8 cellular contexts compared by ENCODE assay signal in genomic region chr15:75640483-75641175, GRCh38. TPM values are rescaled to one million over a fixed set of nuclear protein-coding genes. Genes with fewer than 3 reads are reported as not detected.
DNase-seq lines count a peak whose midpoint lies in the region; ATAC-seq, FAIRE-seq and TF ChIP-seq lines count a peak whose summit lies in the region.

No MANE protein-coding gene starts in this region.

- H3K27me3 Mint-ChIP-seq in T-cell (no peaks in the 10 kb centered on the region), MCF 10A (ENCODE audit: insufficient read depth, unreplicated experiment) (no peaks in the 10 kb centered on the region)

- no peaks in the 10 kb centered on the region for H3K9me3 Mint-ChIP-seq in T-cell
- H3K9me3 Mint-ChIP-seq in MCF 10A (ENCODE audit: unreplicated experiment), result no peaks in the 10 kb centered on the region

- H3K4me1 Mint-ChIP-seq in T-cell (peaks cover 38 to 51% (median 39%) of the 10 kb centered on the region in 3 donors), MCF 10A (ENCODE audit: insufficient read depth, unreplicated experiment) (peaks cover 18% of the 10 kb centered on the region)

- ATAC-seq in HG02623 (IDR thresholded peaks at IDR 0.05; ENCODE audit: unreplicated experiment) (peak; percentile 16), T-cell (replicated peaks in 1 of 4) (peak; percentile 40 to 49 (median 43))

- CTCF ChIA-PET in T-cell (lab: Charles Lee), result interaction anchor here (0.5 to 3.4 kb wide), 17 partner anchors 10 to 1258 kb away, joined by 3 to 28 read pairs (median 5); partner anchors contain the start of genes MAN2C1 (in 1 of the 2), SIN3A (in 1 of the 2) and SNUPN (in 1 of the 2)
- CTCF ChIA-PET in MCF 10A (lab: Yijun Ruan, JAX), result interaction anchor here (0.6 to 4.6 kb wide), 17 partner anchors 10 to 1655 kb away, joined by 3 to 37 read pairs (median 6); partner anchors contain the start of genes MAN2C1 and SNUPN

- H3K27me3 ChIP-seq in kidney epithelial cell (ENCODE audit: control insufficient read depth, insufficient read depth, low read length), result no peaks in the 10 kb centered on the region

- H3K27ac Mint-ChIP-seq in T-cell (peak overlapping the region; percentile 94 to 95), MCF 10A (ENCODE audit: low read depth, unreplicated experiment) (peak overlapping the region; percentile 70)

- H3K4me3 ChIP-seq in NB4 (ENCODE audit: low read depth, low read length), result peak overlapping the region; percentile 59
- peak overlapping the region; percentile 98 for H3K4me3 ChIP-seq in kidney epithelial cell (ENCODE audit: low read depth, low read length)

- TSS peak; percentile 86 for BruUV-seq in MCF 10A (replicated peaks; lab: Mats Ljungman, UMichigan)

- H3K36me3 Mint-ChIP-seq in T-cell, result peaks cover 9% of the 10 kb centered on the region
- peaks cover 33% of the 10 kb centered on the region for H3K36me3 Mint-ChIP-seq in MCF 10A (ENCODE audit: insufficient read depth, unreplicated experiment)

- H3K36me3 ChIP-seq in kidney epithelial cell (ENCODE audit: control insufficient read depth, insufficient read depth, low read length), result no peaks in the 10 kb centered on the region

- POLR2A ChIA-PET in T-cell (lab: Charles Lee) (interaction anchor here (0.6 to 1.6 kb wide), 5 partner anchors 14 to 189 kb away, joined by 3 to 11 read pairs (median 4); partner anchors contain the start of genes SIN3A (in 1 of the 2) and SNUPN (in 1 of the 2)), MCF 10A (lab: Yijun Ruan, JAX) (interaction anchor here (0.8 to 6.3 kb wide), 31 partner anchors 9 to 643 kb away, joined by 3 to 182 read pairs (median 5); partner anchors contain the start of genes MAN2C1, PTPN9, SIN3A and SNUPN)

- TF ChIP-seq CTCF in NB4 (IDR thresholded peaks at IDR 0.05; ENCODE audit: low read depth, low read length) (peak; percentile 37), MCF 10A (IDR thresholded peaks at IDR 0.05; ENCODE audit: unreplicated experiment) (peak; percentile 40), kidney epithelial cell (IDR thresholded peaks at IDR 0.05; ENCODE audit: insufficient read depth, low read length, poor library complexity, severe bottlenecking) (peak; percentile 24)

- H3K4me3 Mint-ChIP-seq in T-cell (peak overlapping the region; percentile 91 to 93 (median 91)), MCF 10A (ENCODE audit: unreplicated experiment) (peak overlapping the region; percentile 87)

- peak; percentile 9 for FAIRE-seq in GM12892 (lab: Jason Lieb, UNC)

- intact Hi-C loops in MCF 10A (cut with micrococcal nuclease), result loop anchor here (1.0 to 10.0 kb wide), 6 partner anchors 20 to 273 kb away; partner anchors contain the start of gene PTPN9

- DNase-seq in GM12892 (ENCODE audit: insufficient read length), result no peak
- DNase-seq in NB4 (ENCODE audit: low read depth), result peak; percentile 90
- DNase-seq in T-cell, result peak; percentile 25 to 71 (median 56)
- DNase-seq in MCF 10A (ENCODE audit: unreplicated experiment), result peak; percentile 70
- no peak for DNase-seq in kidney epithelial cell (ENCODE audit: low read depth)
- peak; percentile 45 for DNase-seq in stimulated activated CD4-positive, alpha-beta T cell treated with anti-CD3 and anti-CD28 coated beads, Interleukin-4, amount 100 ng/mL, for 1 hour
- DNase-seq in amniotic stem cell (lab: John Stamatoyannopoulos, UW), result no peak

- no peak for TF ChIP-seq POLR2A in GM12892 (IDR thresholded peaks at IDR 0.05; ENCODE audit: low read depth, low read length)
- no peak for TF ChIP-seq POLR2A in NB4 (IDR thresholded peaks at IDR 0.05; ENCODE audit: extremely low read depth, insufficient read length)

RNA-seq across cellular contexts. Expression of gene IMP3, which starts 0.6 kb away (rescaled TPM):
- 54.8 TPM for polyA plus RNA-seq in GM12892 (2012; ENCODE audit: missing spikeins)
- 10 to 100 TPM; 39.6 to 86.6 (median 81.8) TPM for total RNA-seq in T-cell
- 45.8 and 58.0 TPM in 2 replicates for total RNA-seq in MCF 10A (2022)
- total RNA-seq in kidney epithelial cell, result 95.9 and 97.7 TPM in 2 replicates

RNA-seq across cellular contexts. Expression of gene SNX33, which starts 7.1 kb away (rescaled TPM):
- polyA plus RNA-seq in GM12892 (2012; ENCODE audit: missing spikeins), result 0.49 TPM
- total RNA-seq in T-cell, result 1 to 10 TPM; 1.4 to 3.4 (median 2.5) TPM
- 14.3 and 15.2 TPM in 2 replicates for total RNA-seq in MCF 10A (2022)
- total RNA-seq in kidney epithelial cell, result 23.4 and 25.7 TPM in 2 replicates

RNA-seq across cellular contexts. Expression of gene SNUPN, which starts 15.1 kb away (rescaled TPM):
- 25.7 TPM for polyA plus RNA-seq in GM12892 (2012; ENCODE audit: missing spikeins)
- total RNA-seq in T-cell (10 to 100 TPM; 17.7 to 26.7 (median 20.8) TPM), MCF 10A (2022) (23.9 and 28.9 TPM in 2 replicates), kidney epithelial cell (17.4 and 21.3 TPM in 2 replicates)

Comparison
In these comparisons a context has a peak if more than half of its experiments do, and no peak if none do; other contexts are left out.
1. DNase-seq: peak in NB4 (single experiment), T-cell (34 of 34), MCF 10A (single experiment) and stimulated activated CD4-positive, alpha-beta T cell treated with anti-CD3 and anti-CD28 coated beads, Interleukin-4, amount 100 ng/mL, for 1 hour (single experiment); none in GM12892 (single experiment), kidney epithelial cell (single experiment) and amniotic stem cell (single experiment).
2. Peak in every context shown above with its lines, with median percentiles within 50 percentile points of each other: CTCF ChIP-seq.